In the genomic region with DNA sequence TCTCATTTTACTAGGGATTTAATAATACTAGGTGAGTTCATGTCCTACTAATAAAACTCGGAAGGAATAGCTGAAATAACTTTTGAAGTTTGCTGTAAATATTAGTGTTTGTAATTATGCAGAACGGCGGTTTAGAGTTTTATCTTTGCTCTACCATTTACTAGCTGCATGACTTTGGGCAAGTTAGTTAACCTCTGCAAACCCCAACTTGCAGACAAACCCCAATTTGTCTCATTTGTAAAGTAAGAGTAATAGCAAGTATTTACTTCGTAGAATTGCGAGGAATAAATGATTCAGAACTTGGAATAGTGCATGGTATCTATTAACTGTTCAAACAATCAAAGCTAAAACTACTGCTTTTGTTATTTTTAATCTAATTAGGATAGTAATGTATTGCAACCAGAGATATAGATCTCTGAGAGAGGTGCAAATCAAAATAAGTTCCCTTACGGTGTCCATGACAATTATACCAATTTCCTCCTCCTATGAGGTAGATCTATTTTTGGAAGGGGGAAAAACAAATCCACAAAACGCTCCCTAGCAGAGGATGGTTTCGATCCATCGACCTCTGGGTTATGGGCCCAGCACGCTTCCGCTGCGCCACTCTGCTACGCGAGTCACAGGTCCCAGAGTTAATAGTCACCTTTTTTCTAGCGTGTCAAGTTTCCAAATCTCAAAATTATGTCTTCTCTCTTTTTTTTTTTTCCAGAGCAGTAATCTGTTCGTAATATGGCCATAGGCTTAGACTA, we compare ENCODE assay signal across 8 cellular contexts. TPM values are rescaled to one million over a fixed set of nuclear protein-coding genes. Genes with fewer than 3 reads are reported as not detected.
DNase-seq lines count a peak whose midpoint lies in the region; ATAC-seq, FAIRE-seq and TF ChIP-seq lines count a peak whose summit lies in the region.

No MANE protein-coding gene starts in this region.

- DNase-seq in HK-2 (ENCODE audit: unreplicated experiment) (peak; percentile 80), OCI-M1 (lab: John Stamatoyannopoulos, UW) (peak; percentile 94), inferior parietal cortex (ENCODE audit: extremely low spot score) (peak; percentile 20), GM12891 (ENCODE audit: insufficient read length, low spot score) (no peak), coronary artery (ENCODE audit: low spot score) (no peak)
- DNase-seq in activated T-helper 1 cell treated with anti-CD3 and anti-CD28 coated beads, Interleukin-12 subunit alpha, Interleukin-12 subunit beta, Interleukin-2, Interleukin-4 antibody, amounts not matched to agents 30 ng/mL and 10 ng/mL and 1 ng/mL, durations not matched to agents 14 hours and 24 hours and 36 hours (ENCODE audit: low spot score), result peak; percentile 48

- H3K9ac ChIP-seq in BLaER1, result no peak overlapping the region

- H3K9me3 Mint-ChIP-seq in activated T-helper 1 cell treated with anti-CD3 and anti-CD28 coated beads, Interleukin-12 subunit alpha, Interleukin-12 subunit beta, Interleukin-2, Interleukin-4 antibody, amounts not matched to agents 30 ng/mL and 10 ng/mL and 1 ng/mL, durations not matched to agents 14 hours and 24 hours and 36 hours, result no peaks in the 10 kb centered on the region

- H3K36me3 Mint-ChIP-seq in activated T-helper 1 cell treated with anti-CD3 and anti-CD28 coated beads, Interleukin-12 subunit alpha, Interleukin-12 subunit beta, Interleukin-2, Interleukin-4 antibody, amounts not matched to agents 30 ng/mL and 10 ng/mL and 1 ng/mL, durations not matched to agents 14 hours and 24 hours and 36 hours (ENCODE audit: low read depth), result no peaks in the 10 kb centered on the region

- peaks cover 58% of the 10 kb centered on the region for H3K4me1 Mint-ChIP-seq in activated T-helper 1 cell treated with anti-CD3 and anti-CD28 coated beads, Interleukin-12 subunit alpha, Interleukin-12 subunit beta, Interleukin-2, Interleukin-4 antibody, amounts not matched to agents 30 ng/mL and 10 ng/mL and 1 ng/mL, durations not matched to agents 14 hours and 24 hours and 36 hours (ENCODE audit: low read depth)

- peaks cover 23% of the 10 kb centered on the region for H3K27me3 Mint-ChIP-seq in activated T-helper 1 cell treated with anti-CD3 and anti-CD28 coated beads, Interleukin-12 subunit alpha, Interleukin-12 subunit beta, Interleukin-2, Interleukin-4 antibody, amounts not matched to agents 30 ng/mL and 10 ng/mL and 1 ng/mL, durations not matched to agents 14 hours and 24 hours and 36 hours (ENCODE audit: insufficient read depth)

- peak overlapping the region; percentile 93 for H3K27ac Mint-ChIP-seq in activated T-helper 1 cell treated with anti-CD3 and anti-CD28 coated beads, Interleukin-12 subunit alpha, Interleukin-12 subunit beta, Interleukin-2, Interleukin-4 antibody, amounts not matched to agents 30 ng/mL and 10 ng/mL and 1 ng/mL, durations not matched to agents 14 hours and 24 hours and 36 hours

- H4K20me1 ChIP-seq in BLaER1, result peaks cover 22% of the 10 kb centered on the region

- H3K4me3 Mint-ChIP-seq in activated T-helper 1 cell treated with anti-CD3 and anti-CD28 coated beads, Interleukin-12 subunit alpha, Interleukin-12 subunit beta, Interleukin-2, Interleukin-4 antibody, amounts not matched to agents 30 ng/mL and 10 ng/mL and 1 ng/mL, durations not matched to agents 14 hours and 24 hours and 36 hours, result peak overlapping the region; percentile 82

- H3K27me3 ChIP-seq in BLaER1, result peaks cover 71% of the 10 kb centered on the region

- TF ChIP-seq POLR2A in GM12891 (IDR thresholded peaks at IDR 0.05; ENCODE audit: low read depth, low read length), result no peak

- intact Hi-C loops in activated T-helper 1 cell treated with anti-CD3 and anti-CD28 coated beads, Interleukin-12 subunit alpha, Interleukin-12 subunit beta, Interleukin-2, Interleukin-4 antibody, amounts not matched to agents 30 ng/mL and 10 ng/mL and 1 ng/mL, durations not matched to agents 14 hours and 24 hours and 36 hours (cut with micrococcal nuclease), result loop anchor here (2.0 to 10.0 kb wide), 3 partner anchors 45 to 1357 kb away; a partner anchor contains a TSS

- H3K4me2 ChIP-seq in BLaER1, result peak overlapping the region; percentile 1; the same call in 1 of the 2 replicates

- no peak for ATAC-seq in HG03045 (IDR thresholded peaks at IDR 0.05; ENCODE audit: unreplicated experiment)

- H3K4me1 ChIP-seq in BLaER1, result no peaks in the 10 kb centered on the region; the same call in 1 of the 2 replicates

- H3K4me3 ChIP-seq in BLaER1 (no peak overlapping the region), coronary artery (no peak overlapping the region)

- TF ChIP-seq CTCF in coronary artery (IDR thresholded peaks at IDR 0.05), result no peak

- H3K36me3 ChIP-seq in BLaER1, result no peaks in the 10 kb centered on the region

- H3K27ac ChIP-seq in BLaER1 (no peak overlapping the region), coronary artery (no peak overlapping the region)

- H3K9me3 ChIP-seq in BLaER1, result no peaks in the 10 kb centered on the region

- no peak for FAIRE-seq in GM12891 (lab: Jason Lieb, UNC)

TF ChIP-seq in GM12891, 5 proteins besides CTCF, POLR2A, EP300 and RAD21:
- no peak for TF ChIP-seq POU2F2 (IDR thresholded peaks at IDR 0.05; ENCODE audit: low read depth, low read length)

RNA-seq across cellular contexts. Expression of a gene that starts 35.1 kb away (rescaled TPM):
- total RNA-seq in activated T-helper 1 cell treated with anti-CD3 and anti-CD28 coated beads, Interleukin-12 subunit alpha, Interleukin-12 subunit beta, Interleukin-2, Interleukin-4 antibody, amounts not matched to agents 30 ng/mL and 10 ng/mL and 1 ng/mL, durations not matched to agents 14 hours and 24 hours and 36 hours, result 45.3 and 51.8 TPM in 2 replicates
- polyA plus RNA-seq in GM12891 (2012; ENCODE audit: low read depth, missing spikeins), result 22.4 TPM

RNA-seq across cellular contexts. Expression of a gene that starts 53.0 kb away (rescaled TPM):
- total RNA-seq in activated T-helper 1 cell treated with anti-CD3 and anti-CD28 coated beads, Interleukin-12 subunit alpha, Interleukin-12 subunit beta, Interleukin-2, Interleukin-4 antibody, amounts not matched to agents 30 ng/mL and 10 ng/mL and 1 ng/mL, durations not matched to agents 14 hours and 24 hours and 36 hours, result 21.7 and 25.4 TPM in 2 replicates
- polyA plus RNA-seq in GM12891 (2012; ENCODE audit: low read depth, missing spikeins), result 21.7 TPM

Comparison
In these comparisons a context has a peak if more than half of its experiments do, and no peak if none do; other contexts are left out.
1. DNase-seq: peak in HK-2 (single experiment), OCI-M1 (single experiment), activated T-helper 1 cell treated with anti-CD3 and anti-CD28 coated beads, Interleukin-12 subunit alpha, Interleukin-12 subunit beta, Interleukin-2, Interleukin-4 antibody, amounts not matched to agents 30 ng/mL and 10 ng/mL and 1 ng/mL, durations not matched to agents 14 hours and 24 hours and 36 hours (single experiment) and inferior parietal cortex (single experiment); none in GM12891 (single experiment) and coronary artery (single experiment).